Comparison of ENCODE assay signal across 1 cellular context in genomic region chr12:53998900-53999236, GRCh38.
TF ChIP-seq lines count a peak whose summit lies in the region.

No MANE protein-coding gene starts in this region.

TF ChIP-seq in SK-N-SH, 30 proteins besides CTCF, POLR2A, EP300 and RAD21 (continued from another document):
- no peak for TF ChIP-seq EZH2phosphoT487 (IDR thresholded peaks at IDR 0.05; ENCODE audit: borderline replicate concordance, low read depth)
- TF ChIP-seq RFX5 (IDR thresholded peaks at IDR 0.05; ENCODE audit: low read length): no peak
